1 cellular context compared by ENCODE assay signal in genomic region chr6:63671098-63671754, GRCh38.
TF ChIP-seq lines count a peak whose summit lies in the region.

No MANE protein-coding gene starts in this region.

TF ChIP-seq in GM23338, 12 proteins besides CTCF, POLR2A, EP300 and RAD21 (continued from another document):
- TF ChIP-seq ETS1 (IDR thresholded peaks at IDR 0.05), result no peak
- no peak for TF ChIP-seq ZNF462 (CRISPR knock-in tag; IDR thresholded peaks at IDR 0.05)
- TF ChIP-seq CREB1 (CRISPR knock-in tag; IDR thresholded peaks at IDR 0.05; ENCODE audit: low read depth), result no peak
- no peak for TF ChIP-seq EZH2phosphoT487 (IDR thresholded peaks at IDR 0.05; ENCODE audit: unreplicated experiment)
- no peak for TF ChIP-seq JUNB (IDR thresholded peaks at IDR 0.05; ENCODE audit: unreplicated experiment)
- no peak for TF ChIP-seq NANOG (IDR thresholded peaks at IDR 0.05; ENCODE audit: borderline replicate concordance)
